1 cellular context compared by ENCODE assay signal in the genomic region with DNA sequence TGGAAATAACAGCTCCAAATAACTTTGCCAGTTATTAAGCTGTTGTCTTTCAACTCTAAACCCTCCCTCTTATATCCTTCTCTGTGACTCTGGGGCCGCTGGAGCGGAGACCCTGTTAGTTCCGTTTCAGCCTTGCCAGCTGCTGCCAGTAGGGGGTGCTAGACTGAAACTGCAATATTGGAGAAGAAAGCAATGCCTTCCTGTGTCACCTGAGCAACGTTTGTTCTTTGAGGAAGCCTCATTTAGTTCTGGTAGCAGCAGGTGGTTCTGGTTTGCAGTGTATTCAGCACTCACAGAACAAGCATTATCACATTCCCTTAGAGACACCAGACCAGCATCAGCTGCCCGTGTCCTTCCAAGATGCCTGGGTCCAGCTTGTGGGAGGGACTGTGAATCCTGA.
TF ChIP-seq lines count a peak whose summit lies in the region.

No MANE protein-coding gene starts in this region.

TF ChIP-seq in GM23338, 12 proteins besides CTCF, POLR2A, EP300 and RAD21 (continued from another document):
- TF ChIP-seq, protein P1, sequence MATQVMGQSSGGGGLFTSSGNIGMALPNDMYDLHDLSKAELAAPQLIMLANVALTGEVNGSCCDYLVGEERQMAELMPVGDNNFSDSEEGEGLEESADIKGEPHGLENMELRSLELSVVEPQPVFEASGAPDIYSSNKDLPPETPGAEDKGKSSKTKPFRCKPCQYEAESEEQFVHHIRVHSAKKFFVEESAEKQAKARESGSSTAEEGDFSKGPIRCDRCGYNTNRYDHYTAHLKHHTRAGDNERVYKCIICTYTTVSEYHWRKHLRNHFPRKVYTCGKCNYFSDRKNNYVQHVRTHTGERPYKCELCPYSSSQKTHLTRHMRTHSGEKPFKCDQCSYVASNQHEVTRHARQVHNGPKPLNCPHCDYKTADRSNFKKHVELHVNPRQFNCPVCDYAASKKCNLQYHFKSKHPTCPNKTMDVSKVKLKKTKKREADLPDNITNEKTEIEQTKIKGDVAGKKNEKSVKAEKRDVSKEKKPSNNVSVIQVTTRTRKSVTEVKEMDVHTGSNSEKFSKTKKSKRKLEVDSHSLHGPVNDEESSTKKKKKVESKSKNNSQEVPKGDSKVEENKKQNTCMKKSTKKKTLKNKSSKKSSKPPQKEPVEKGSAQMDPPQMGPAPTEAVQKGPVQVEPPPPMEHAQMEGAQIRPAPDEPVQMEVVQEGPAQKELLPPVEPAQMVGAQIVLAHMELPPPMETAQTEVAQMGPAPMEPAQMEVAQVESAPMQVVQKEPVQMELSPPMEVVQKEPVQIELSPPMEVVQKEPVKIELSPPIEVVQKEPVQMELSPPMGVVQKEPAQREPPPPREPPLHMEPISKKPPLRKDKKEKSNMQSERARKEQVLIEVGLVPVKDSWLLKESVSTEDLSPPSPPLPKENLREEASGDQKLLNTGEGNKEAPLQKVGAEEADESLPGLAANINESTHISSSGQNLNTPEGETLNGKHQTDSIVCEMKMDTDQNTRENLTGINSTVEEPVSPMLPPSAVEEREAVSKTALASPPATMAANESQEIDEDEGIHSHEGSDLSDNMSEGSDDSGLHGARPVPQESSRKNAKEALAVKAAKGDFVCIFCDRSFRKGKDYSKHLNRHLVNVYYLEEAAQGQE (IDR thresholded peaks at IDR 0.05; ENCODE audit: unreplicated experiment) = no peak
